Comparison of ENCODE assay signal across 1 cellular context in the genomic region with DNA sequence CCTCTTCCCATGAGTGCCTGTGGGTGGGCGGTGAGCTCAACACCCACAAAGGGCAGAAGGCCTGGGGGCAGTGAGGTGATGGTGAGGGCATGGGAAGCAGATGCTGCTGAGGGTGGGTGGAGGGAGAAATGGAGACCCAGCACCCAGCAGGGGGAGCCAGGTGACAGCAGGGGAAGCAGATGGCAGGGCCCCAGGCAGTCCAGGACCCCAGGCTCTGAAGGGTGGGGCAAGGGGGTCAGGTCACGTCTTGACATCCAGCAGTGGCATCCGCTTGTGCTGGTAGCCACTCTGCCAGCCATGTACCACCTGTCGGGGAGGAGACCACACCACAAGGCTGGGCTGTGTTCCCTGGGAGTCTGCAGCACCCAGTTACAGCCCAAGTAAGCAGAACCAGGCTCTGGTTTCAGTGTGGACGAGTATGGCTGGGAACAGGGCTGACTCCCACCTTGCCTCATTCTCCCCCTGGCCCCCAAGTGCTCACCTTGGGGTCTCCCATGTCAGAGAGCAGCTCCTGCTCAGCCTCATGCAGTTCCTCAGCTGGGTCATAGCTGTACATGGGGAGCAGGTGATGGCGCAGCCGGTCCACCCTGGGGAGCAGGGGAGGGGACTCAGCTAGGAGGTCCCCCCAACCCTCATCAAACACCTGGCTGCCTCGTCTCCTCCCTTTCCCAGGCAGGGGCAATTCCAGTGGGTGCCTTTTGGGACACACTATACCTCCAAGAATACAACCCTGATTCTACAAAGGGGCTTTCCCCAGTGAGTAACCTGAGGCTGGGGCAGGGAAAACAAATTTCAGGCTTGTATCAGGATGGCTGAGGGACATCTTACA.
TF ChIP-seq lines count a peak whose summit lies in the region.

No MANE protein-coding gene starts in this region.

TF ChIP-seq in PFSK-1, 5 proteins besides CTCF, POLR2A, EP300 and RAD21:
- TF ChIP-seq, protein P1, sequence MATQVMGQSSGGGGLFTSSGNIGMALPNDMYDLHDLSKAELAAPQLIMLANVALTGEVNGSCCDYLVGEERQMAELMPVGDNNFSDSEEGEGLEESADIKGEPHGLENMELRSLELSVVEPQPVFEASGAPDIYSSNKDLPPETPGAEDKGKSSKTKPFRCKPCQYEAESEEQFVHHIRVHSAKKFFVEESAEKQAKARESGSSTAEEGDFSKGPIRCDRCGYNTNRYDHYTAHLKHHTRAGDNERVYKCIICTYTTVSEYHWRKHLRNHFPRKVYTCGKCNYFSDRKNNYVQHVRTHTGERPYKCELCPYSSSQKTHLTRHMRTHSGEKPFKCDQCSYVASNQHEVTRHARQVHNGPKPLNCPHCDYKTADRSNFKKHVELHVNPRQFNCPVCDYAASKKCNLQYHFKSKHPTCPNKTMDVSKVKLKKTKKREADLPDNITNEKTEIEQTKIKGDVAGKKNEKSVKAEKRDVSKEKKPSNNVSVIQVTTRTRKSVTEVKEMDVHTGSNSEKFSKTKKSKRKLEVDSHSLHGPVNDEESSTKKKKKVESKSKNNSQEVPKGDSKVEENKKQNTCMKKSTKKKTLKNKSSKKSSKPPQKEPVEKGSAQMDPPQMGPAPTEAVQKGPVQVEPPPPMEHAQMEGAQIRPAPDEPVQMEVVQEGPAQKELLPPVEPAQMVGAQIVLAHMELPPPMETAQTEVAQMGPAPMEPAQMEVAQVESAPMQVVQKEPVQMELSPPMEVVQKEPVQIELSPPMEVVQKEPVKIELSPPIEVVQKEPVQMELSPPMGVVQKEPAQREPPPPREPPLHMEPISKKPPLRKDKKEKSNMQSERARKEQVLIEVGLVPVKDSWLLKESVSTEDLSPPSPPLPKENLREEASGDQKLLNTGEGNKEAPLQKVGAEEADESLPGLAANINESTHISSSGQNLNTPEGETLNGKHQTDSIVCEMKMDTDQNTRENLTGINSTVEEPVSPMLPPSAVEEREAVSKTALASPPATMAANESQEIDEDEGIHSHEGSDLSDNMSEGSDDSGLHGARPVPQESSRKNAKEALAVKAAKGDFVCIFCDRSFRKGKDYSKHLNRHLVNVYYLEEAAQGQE (IDR thresholded peaks at IDR 0.05; ENCODE audit: insufficient read depth in 1 of 2, low read depth in 2 of 2, low read length in 2 of 2), result no peak
- TF ChIP-seq FOXP2 (optimal IDR thresholded peaks at IDR 0.05; ENCODE audit: borderline replicate concordance, extremely low read depth, extremely low read length, insufficient read depth) (no peak), POLR2AphosphoS5 (IDR thresholded peaks at IDR 0.05; ENCODE audit: low read depth, low read length) (peak; percentile 88)
TF ChIP-seq in PFSK-1: peak in this region for 1.
